Comparison of ENCODE assay signal across 8 cellular contexts in the genomic region with DNA sequence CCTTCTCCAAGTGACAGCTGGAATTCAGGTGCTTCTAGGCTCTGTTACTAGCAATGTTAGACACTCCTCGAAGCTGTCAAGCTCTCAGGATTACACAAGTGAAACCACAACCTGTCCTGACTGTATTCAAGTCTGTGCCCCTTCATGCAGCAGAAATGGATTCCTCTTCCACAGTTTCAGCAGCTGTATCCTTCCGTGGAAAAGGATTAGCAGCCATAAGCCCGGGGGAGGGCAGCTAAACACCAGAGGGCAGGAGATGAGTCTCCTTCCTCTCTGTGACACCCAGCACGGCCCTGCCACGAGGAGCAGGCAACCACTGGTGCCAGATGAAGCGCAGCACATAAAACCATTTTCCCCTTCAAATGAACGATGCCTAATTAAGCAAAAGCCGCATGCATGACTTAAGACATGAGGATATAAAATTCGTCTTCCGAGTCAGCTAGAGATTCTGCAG. TPM values are rescaled to one million over a fixed set of nuclear protein-coding genes. Genes with fewer than 3 reads are reported as not detected.
DNase-seq lines count a peak whose midpoint lies in the region; ATAC-seq and TF ChIP-seq lines count a peak whose summit lies in the region.

No MANE protein-coding gene starts in this region.

- H3K27ac Mint-ChIP-seq in Calu3 (ENCODE audit: unreplicated experiment) (no peak overlapping the region), T-helper 17 cell (peak overlapping the region; percentile 91)

- WGBS in sigmoid colon, 2 donors, result 2 to 3% methylated on average over 10 of the region's 10 CpGs

- peak overlapping the region; percentile 99 for H2AFZ ChIP-seq in KMS-11 (ENCODE audit: low read depth)

- H3K27ac ChIP-seq in KMS-11 (peak overlapping the region; percentile 61), ascending aorta (peak overlapping the region; percentile 85 to 88), sigmoid colon (peak overlapping the region; percentile 83 to 85 (median 84))

- peak; percentile 44 for ATAC-seq in T-helper 17 cell
- no peak for ATAC-seq in GM18873 (IDR thresholded peaks at IDR 0.05; ENCODE audit: low FRiP score, unreplicated experiment)
- ATAC-seq in GM21447 (IDR thresholded peaks at IDR 0.05; ENCODE audit: unreplicated experiment), result no peak

- H3K4me3 Mint-ChIP-seq in Calu3 (ENCODE audit: low read depth, unreplicated experiment) (peak overlapping the region; percentile 44), T-helper 17 cell (peak overlapping the region; percentile 91)

- no peak for DNase-seq in Calu3
- DNase-seq in T-helper 17 cell, result peak; percentile 19 to 24 (median 23)
- peak in 1 of 2 donors; percentile 77 for DNase-seq in ascending aorta (ENCODE audit: low spot score in 2 of 2)
- peak in 42 of 51 donors; percentile 13 to 90 (median 58) for DNase-seq in hypothalamus (lab: John Stamatoyannopoulos, UW)
- DNase-seq in sigmoid colon, result peak; percentile 86

- H3K27me3 Mint-ChIP-seq in Calu3 (ENCODE audit: unreplicated experiment), result peaks cover 54% of the 10 kb centered on the region
- no peaks in the 10 kb centered on the region for H3K27me3 Mint-ChIP-seq in T-helper 17 cell

- BruUV-seq in Calu3 (replicated peaks; lab: Mats Ljungman, UMichigan), result no TSS peak

- H3K27me3 ChIP-seq in KMS-11 (ENCODE audit: insufficient read depth, low read depth) (no peaks in the 10 kb centered on the region), ascending aorta (no peaks in the 10 kb centered on the region), sigmoid colon (no peaks in the 10 kb centered on the region)

- CTCF ChIA-PET in Calu3 (lab: Charles Lee), result interaction anchor here (0.5 to 0.8 kb wide), 2 partner anchors 13 to 60 kb away, joined by 3 read pairs; no protein-coding TSS in a partner anchor

- H3K79me2 ChIP-seq in KMS-11 (ENCODE audit: insufficient read depth, low read depth), result peaks cover 48% of the 10 kb centered on the region

- H3K36me3 Mint-ChIP-seq in Calu3 (ENCODE audit: insufficient read depth, unreplicated experiment), result peaks cover 18% of the 10 kb centered on the region
- H3K36me3 Mint-ChIP-seq in T-helper 17 cell (ENCODE audit: low read depth), result peaks cover 3% of the 10 kb centered on the region

- no peaks in the 10 kb centered on the region; the same call in 1 of the 2 replicates for H4K20me1 ChIP-seq in KMS-11 (ENCODE audit: insufficient read depth)

- H3K9ac ChIP-seq in KMS-11, result peak overlapping the region; percentile 77

- intact Hi-C loops in Calu3 (cut with micrococcal nuclease; ENCODE audit: unreplicated experiment), result loop anchor here (2.0 to 5.0 kb wide), 3 partner anchors 130 to 195 kb away; no protein-coding TSS in a partner anchor
- intact Hi-C loops in ascending aorta (cut with DNase I), result loop anchor here (2.0 to 5.0 kb wide), 8 partner anchors 61 to 191 kb away; no protein-coding TSS in a partner anchor
- intact Hi-C loops in sigmoid colon (cut with DNase I), result loop anchor here (1.0 to 10.0 kb wide), 5 partner anchors 90 to 191 kb away; no protein-coding TSS in a partner anchor

- H3K4me3 ChIP-seq in KMS-11 (IDR thresholded peaks at IDR 0.05; ENCODE audit: insufficient read depth, low read depth, low read length), result peak overlapping the region; percentile 73
- H3K4me3 ChIP-seq in ascending aorta, result peak overlapping the region; percentile 85 to 95
- H3K4me3 ChIP-seq in sigmoid colon, result peak overlapping the region; percentile 56 to 85 (median 78)

- H3K9me3 ChIP-seq in T-helper 17 cell (ENCODE audit: control insufficient read depth, low read length, poor library complexity, severe bottlenecking), result no peaks in the 10 kb centered on the region
- no peaks in the 10 kb centered on the region for H3K9me3 ChIP-seq in ascending aorta
- no peaks in the 10 kb centered on the region for H3K9me3 ChIP-seq in sigmoid colon

- TF ChIP-seq EP300 in sigmoid colon (IDR thresholded peaks at IDR 0.05), result no peak

- TF ChIP-seq CTCF in Calu3 (IDR thresholded peaks at IDR 0.05; ENCODE audit: unreplicated experiment) (no peak), KMS-11 (conservative IDR thresholded peaks at IDR 0.05; ENCODE audit: low read depth, low read length) (peak; percentile 48; the same call in 1 of the 2 replicates), ascending aorta (IDR thresholded peaks at IDR 0.05) (peak; percentile 12 to 30 (median 21)), sigmoid colon (IDR thresholded peaks at IDR 0.05) (no peak)

- no peaks in the 10 kb centered on the region for H3K9me3 Mint-ChIP-seq in Calu3 (ENCODE audit: low read depth, unreplicated experiment)

- TF ChIP-seq POLR2A in sigmoid colon (IDR thresholded peaks at IDR 0.05), result no peak

- H3K4me1 ChIP-seq in KMS-11 (ENCODE audit: low read depth, poor library complexity, severe bottlenecking) (peaks cover 39% of the 10 kb centered on the region), ascending aorta (peaks cover 4 to 36% of the 10 kb centered on the region in 2 donors), sigmoid colon (peaks cover 0 to 39% (median 29%) of the 10 kb centered on the region in 4 donors)

- H3K4me2 ChIP-seq in KMS-11, result peak overlapping the region; percentile 69

- H3K4me1 Mint-ChIP-seq in Calu3 (ENCODE audit: low read depth, unreplicated experiment) (peaks cover 18% of the 10 kb centered on the region), T-helper 17 cell (peaks cover 45% of the 10 kb centered on the region)

- no peaks in the 10 kb centered on the region for H3K36me3 ChIP-seq in KMS-11 (ENCODE audit: insufficient read depth)
- H3K36me3 ChIP-seq in ascending aorta, result no peaks in the 10 kb centered on the region
- H3K36me3 ChIP-seq in sigmoid colon, result no peaks in the 10 kb centered on the region

RNA-seq across cellular contexts. Expression of a gene that starts 1.2 kb away (rescaled TPM):
- total RNA-seq in Calu3 (2022), result 3.5 and 3.8 TPM in 2 replicates
- total RNA-seq in T-helper 17 cell, result 10 to 100 TPM; 26.6 to 34.3 TPM
- 21.0 TPM for total RNA-seq in ascending aorta
- total RNA-seq in sigmoid colon, result 10 to 100 TPM; 16.1 to 24.2 (median 17.9) TPM
- 1 to 10 TPM; 2.8 to 9.7 (median 8.4) TPM for polyA plus RNA-seq in sigmoid colon

Comparison
In these comparisons a context has a peak if more than half of its experiments do, and no peak if none do; other contexts are left out.
1. CTCF ChIP-seq: peak in KMS-11 (single experiment) and ascending aorta (3 of 3); none in Calu3 (single experiment) and sigmoid colon (0 of 4).
2. Peak in every context shown above with its lines, with median percentiles within 50 percentile points of each other: H3K27ac ChIP-seq and H3K4me3 ChIP-seq.